Comparison of ENCODE assay signal across 17 cellular contexts in genomic region chr13:35484384-35484783, GRCh38. TPM values are rescaled to one million over a fixed set of nuclear protein-coding genes. Genes with fewer than 3 reads are reported as not detected.
DNase-seq lines count a peak whose midpoint lies in the region; ATAC-seq and TF ChIP-seq lines count a peak whose summit lies in the region.
"Had no signal": no experiment of that assay in that cellular context is flagged by ENCODE, and none has a peak within 500 bp of the region (broad histone marks: within the 10 kb centered on the region; RNA-seq: fewer than 3 reads in every experiment).

No MANE protein-coding gene starts in this region.

- peak overlapping the region; percentile 77 for H3K4me3 Mint-ChIP-seq in glutamatergic neuron (ENCODE audit: unreplicated experiment)
- H3K4me3 Mint-ChIP-seq: CD14-positive monocyte had no signal

- peaks cover 6% of the 10 kb centered on the region for H3K27me3 Mint-ChIP-seq in glutamatergic neuron (ENCODE audit: unreplicated experiment)

- H3K4me1 Mint-ChIP-seq in glutamatergic neuron (ENCODE audit: low read depth, unreplicated experiment) = peaks cover 50% of the 10 kb centered on the region
- H3K4me1 Mint-ChIP-seq: CD14-positive monocyte had no signal

- H3K27ac Mint-ChIP-seq in glutamatergic neuron (ENCODE audit: unreplicated experiment) = peak overlapping the region; percentile 96
- H3K27ac Mint-ChIP-seq: CD14-positive monocyte had no signal

- H3K9me3 ChIP-seq in prostate gland = no peaks in the 10 kb centered on the region

- peaks cover 9% of the 10 kb centered on the region for H3K9me3 Mint-ChIP-seq in glutamatergic neuron (ENCODE audit: unreplicated experiment)
- H3K9me3 Mint-ChIP-seq: CD14-positive monocyte had no signal

- H3K36me3 ChIP-seq in prostate gland = no peaks in the 10 kb centered on the region

- no peaks in the 10 kb centered on the region for H3K4me1 ChIP-seq in prostate gland (replicated peaks)

- TF ChIP-seq POLR2A in GM18505 (IDR thresholded peaks at IDR 0.05; ENCODE audit: borderline replicate concordance, extremely low read depth, insufficient read depth, insufficient read length) (no peak), prostate gland (IDR thresholded peaks at IDR 0.05) (no peak)

- DNase-seq in DMS 273 (lab: John Stamatoyannopoulos, UW; ENCODE audit: unreplicated experiment) (peak; percentile 50), NCI-H1694 (lab: John Stamatoyannopoulos, UW) (peak; percentile 73), SK-N-DZ (ENCODE audit: low spot score) (peak; percentile 40), glutamatergic neuron (peak; percentile 32), prostate gland (ENCODE audit: low spot score) (no peak), T1000 (lab: John Stamatoyannopoulos, UW) (no peak)
- no peak for DNase-seq in effector CD4-positive, alpha-beta T cell
- DNase-seq: COR-L47, GF-D8, KG1, NCI-H1105 treated with DMSO at 0.1 percent for 48 hours, NCI-H2029 treated with DMSO at 0.1 percent for 48 hours, NCI-H2227 treated with DMSO at 0.1 percent for 48 hours, SHP77 had no signal

- H3K27me3 ChIP-seq in prostate gland (replicated peaks; ENCODE audit: insufficient read depth) = no peaks in the 10 kb centered on the region

- intact Hi-C loops in prostate gland (cut with DNase I) = no loop called here

- ATAC-seq in GM18505 (IDR thresholded peaks at IDR 0.05; ENCODE audit: unreplicated experiment) = no peak

- no peak overlapping the region for H3K4me3 ChIP-seq in prostate gland

- WGBS in prostate gland = 87% methylated on average over 2 of the region's 2 CpGs

- no peaks in the 10 kb centered on the region for H3K36me3 Mint-ChIP-seq in glutamatergic neuron (ENCODE audit: unreplicated experiment)
- H3K36me3 Mint-ChIP-seq: CD14-positive monocyte had no signal

- no peak for TF ChIP-seq CTCF in glutamatergic neuron (IDR thresholded peaks at IDR 0.05; ENCODE audit: partially characterized antibody, unreplicated experiment)
- TF ChIP-seq CTCF in prostate gland (IDR thresholded peaks at IDR 0.05) = no peak

- no peak overlapping the region for H3K27ac ChIP-seq in prostate gland

RNA-seq across cellular contexts. Expression of gene MAB21L1, which starts 7.9 kb away (rescaled TPM):
- 74.2 and 80.8 TPM in 2 replicates for polyA plus RNA-seq in SK-N-DZ (2014; cell fraction: cytosol; rRNA removed)
- polyA plus RNA-seq in SK-N-DZ (2014; cell fraction: nucleus; rRNA removed) = 41.5 and 51.3 TPM in 2 replicates
- total RNA-seq in glutamatergic neuron (ENCODE audit: unreplicated experiment) (48.7 TPM), prostate gland (1 to 10 TPM in 1 of 2 donors, under 1 TPM in 1; 0.51 to 3.1 TPM)
- total RNA-seq: MCF 10A had no signal
- polyA plus RNA-seq: CD14-positive monocyte had no signal

Comparison
In these comparisons a context has a peak if more than half of its experiments do, and no peak if none do; other contexts are left out.
1. DNase-seq: peak in DMS 273 (single experiment), NCI-H1694 (single experiment), SK-N-DZ (single experiment) and glutamatergic neuron (single experiment); none in effector CD4-positive, alpha-beta T cell (single experiment), prostate gland (single experiment) and T1000 (single experiment).
2. RNA of gene MAB21L1, which starts 7.9 kb away (total RNA-seq): 48.7 TPM in glutamatergic neuron (single experiment); 0.51 to 3.1 TPM in prostate gland; every median in the first group is over 10 times any median in the second.